Comparison of ENCODE assay signal across 2 cellular contexts in the genomic region with DNA sequence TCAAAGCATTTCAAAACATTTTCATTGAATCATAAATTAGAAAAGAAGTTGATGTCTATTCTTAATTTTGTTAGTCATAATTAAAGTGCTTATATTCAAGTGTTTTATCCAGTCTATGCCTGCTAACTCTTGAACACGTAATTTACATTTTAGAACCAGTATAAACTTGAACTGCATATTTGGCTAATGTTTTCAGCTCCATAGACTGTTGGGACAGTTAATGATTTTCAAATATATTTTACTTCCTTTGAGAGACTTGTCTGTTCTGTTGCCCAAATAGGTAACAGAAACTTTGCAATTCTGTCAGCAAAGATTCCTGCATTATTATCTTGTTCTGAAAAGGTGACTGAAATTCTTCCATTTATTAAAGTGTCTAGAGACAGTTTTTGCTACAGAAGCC.
TF ChIP-seq lines count a peak whose summit lies in the region.

No MANE protein-coding gene starts in this region.

TF ChIP-seq in SK-N-SH, 30 proteins besides CTCF, POLR2A, EP300 and RAD21 (continued from another document):
- TF ChIP-seq, protein P1, sequence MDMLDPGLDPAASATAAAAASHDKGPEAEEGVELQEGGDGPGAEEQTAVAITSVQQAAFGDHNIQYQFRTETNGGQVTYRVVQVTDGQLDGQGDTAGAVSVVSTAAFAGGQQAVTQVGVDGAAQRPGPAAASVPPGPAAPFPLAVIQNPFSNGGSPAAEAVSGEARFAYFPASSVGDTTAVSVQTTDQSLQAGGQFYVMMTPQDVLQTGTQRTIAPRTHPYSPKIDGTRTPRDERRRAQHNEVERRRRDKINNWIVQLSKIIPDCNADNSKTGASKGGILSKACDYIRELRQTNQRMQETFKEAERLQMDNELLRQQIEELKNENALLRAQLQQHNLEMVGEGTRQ (IDR thresholded peaks at IDR 0.05; ENCODE audit: borderline replicate concordance, low read depth, low read length): no peak
- TF ChIP-seq, protein P2, sequence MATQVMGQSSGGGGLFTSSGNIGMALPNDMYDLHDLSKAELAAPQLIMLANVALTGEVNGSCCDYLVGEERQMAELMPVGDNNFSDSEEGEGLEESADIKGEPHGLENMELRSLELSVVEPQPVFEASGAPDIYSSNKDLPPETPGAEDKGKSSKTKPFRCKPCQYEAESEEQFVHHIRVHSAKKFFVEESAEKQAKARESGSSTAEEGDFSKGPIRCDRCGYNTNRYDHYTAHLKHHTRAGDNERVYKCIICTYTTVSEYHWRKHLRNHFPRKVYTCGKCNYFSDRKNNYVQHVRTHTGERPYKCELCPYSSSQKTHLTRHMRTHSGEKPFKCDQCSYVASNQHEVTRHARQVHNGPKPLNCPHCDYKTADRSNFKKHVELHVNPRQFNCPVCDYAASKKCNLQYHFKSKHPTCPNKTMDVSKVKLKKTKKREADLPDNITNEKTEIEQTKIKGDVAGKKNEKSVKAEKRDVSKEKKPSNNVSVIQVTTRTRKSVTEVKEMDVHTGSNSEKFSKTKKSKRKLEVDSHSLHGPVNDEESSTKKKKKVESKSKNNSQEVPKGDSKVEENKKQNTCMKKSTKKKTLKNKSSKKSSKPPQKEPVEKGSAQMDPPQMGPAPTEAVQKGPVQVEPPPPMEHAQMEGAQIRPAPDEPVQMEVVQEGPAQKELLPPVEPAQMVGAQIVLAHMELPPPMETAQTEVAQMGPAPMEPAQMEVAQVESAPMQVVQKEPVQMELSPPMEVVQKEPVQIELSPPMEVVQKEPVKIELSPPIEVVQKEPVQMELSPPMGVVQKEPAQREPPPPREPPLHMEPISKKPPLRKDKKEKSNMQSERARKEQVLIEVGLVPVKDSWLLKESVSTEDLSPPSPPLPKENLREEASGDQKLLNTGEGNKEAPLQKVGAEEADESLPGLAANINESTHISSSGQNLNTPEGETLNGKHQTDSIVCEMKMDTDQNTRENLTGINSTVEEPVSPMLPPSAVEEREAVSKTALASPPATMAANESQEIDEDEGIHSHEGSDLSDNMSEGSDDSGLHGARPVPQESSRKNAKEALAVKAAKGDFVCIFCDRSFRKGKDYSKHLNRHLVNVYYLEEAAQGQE (IDR thresholded peaks at IDR 0.05; ENCODE audit: low read depth, low read length): no peak
- no peak for TF ChIP-seq GABPA (IDR thresholded peaks at IDR 0.05; ENCODE audit: low read depth)
- TF ChIP-seq ELF1 (IDR thresholded peaks at IDR 0.05): no peak
- no peak for TF ChIP-seq MXI1 (IDR thresholded peaks at IDR 0.05; ENCODE audit: low read depth, low read length)
- no peak for TF ChIP-seq RFX5 (IDR thresholded peaks at IDR 0.05; ENCODE audit: low read length)
- no peak for TF ChIP-seq YY1 (IDR thresholded peaks at IDR 0.05; ENCODE audit: low read depth)

TF ChIP-seq in SK-N-SH treated with all-trans-retinoic acid at 6 μM for 48 hours, 23 proteins besides CTCF, POLR2A, EP300 and RAD21 (continued from another document):
- TF ChIP-seq, protein P3, sequence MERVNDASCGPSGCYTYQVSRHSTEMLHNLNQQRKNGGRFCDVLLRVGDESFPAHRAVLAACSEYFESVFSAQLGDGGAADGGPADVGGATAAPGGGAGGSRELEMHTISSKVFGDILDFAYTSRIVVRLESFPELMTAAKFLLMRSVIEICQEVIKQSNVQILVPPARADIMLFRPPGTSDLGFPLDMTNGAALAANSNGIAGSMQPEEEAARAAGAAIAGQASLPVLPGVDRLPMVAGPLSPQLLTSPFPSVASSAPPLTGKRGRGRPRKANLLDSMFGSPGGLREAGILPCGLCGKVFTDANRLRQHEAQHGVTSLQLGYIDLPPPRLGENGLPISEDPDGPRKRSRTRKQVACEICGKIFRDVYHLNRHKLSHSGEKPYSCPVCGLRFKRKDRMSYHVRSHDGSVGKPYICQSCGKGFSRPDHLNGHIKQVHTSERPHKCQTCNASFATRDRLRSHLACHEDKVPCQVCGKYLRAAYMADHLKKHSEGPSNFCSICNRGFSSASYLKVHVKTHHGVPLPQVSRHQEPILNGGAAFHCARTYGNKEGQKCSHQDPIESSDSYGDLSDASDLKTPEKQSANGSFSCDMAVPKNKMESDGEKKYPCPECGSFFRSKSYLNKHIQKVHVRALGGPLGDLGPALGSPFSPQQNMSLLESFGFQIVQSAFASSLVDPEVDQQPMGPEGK (CRISPR knock-in tag; IDR thresholded peaks at IDR 0.05; ENCODE audit: borderline replicate concordance): no peak
- TF ChIP-seq ZC3H10 (CRISPR knock-in tag; IDR thresholded peaks at IDR 0.05) (no peak), ISL1 (CRISPR knock-in tag; IDR thresholded peaks at IDR 0.05) (no peak), PPARA (CRISPR knock-in tag; IDR thresholded peaks at IDR 0.05; ENCODE audit: borderline replicate concordance) (no peak), BACH2 (CRISPR knock-in tag; IDR thresholded peaks at IDR 0.05; ENCODE audit: borderline replicate concordance) (no peak), TCF4 (CRISPR knock-in tag; IDR thresholded peaks at IDR 0.05; ENCODE audit: borderline replicate concordance) (no peak), ZFP30 (CRISPR knock-in tag; IDR thresholded peaks at IDR 0.05) (no peak), ZNF70 (CRISPR knock-in tag; IDR thresholded peaks at IDR 0.05) (no peak), RARB (CRISPR knock-in tag; IDR thresholded peaks at IDR 0.05) (no peak)
- TF ChIP-seq, protein P4, sequence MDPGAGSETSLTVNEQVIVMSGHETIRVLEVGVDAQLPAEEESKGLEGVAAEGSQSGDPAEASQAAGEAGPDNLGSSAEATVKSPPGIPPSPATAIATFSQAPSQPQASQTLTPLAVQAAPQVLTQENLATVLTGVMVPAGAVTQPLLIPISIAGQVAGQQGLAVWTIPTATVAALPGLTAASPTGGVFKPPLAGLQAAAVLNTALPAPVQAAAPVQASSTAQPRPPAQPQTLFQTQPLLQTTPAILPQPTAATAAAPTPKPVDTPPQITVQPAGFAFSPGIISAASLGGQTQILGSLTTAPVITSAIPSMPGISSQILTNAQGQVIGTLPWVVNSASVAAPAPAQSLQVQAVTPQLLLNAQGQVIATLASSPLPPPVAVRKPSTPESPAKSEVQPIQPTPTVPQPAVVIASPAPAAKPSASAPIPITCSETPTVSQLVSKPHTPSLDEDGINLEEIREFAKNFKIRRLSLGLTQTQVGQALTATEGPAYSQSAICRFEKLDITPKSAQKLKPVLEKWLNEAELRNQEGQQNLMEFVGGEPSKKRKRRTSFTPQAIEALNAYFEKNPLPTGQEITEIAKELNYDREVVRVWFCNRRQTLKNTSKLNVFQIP (CRISPR knock-in tag; IDR thresholded peaks at IDR 0.05; ENCODE audit: borderline replicate concordance, low read depth): no peak
- TF ChIP-seq, protein P5, sequence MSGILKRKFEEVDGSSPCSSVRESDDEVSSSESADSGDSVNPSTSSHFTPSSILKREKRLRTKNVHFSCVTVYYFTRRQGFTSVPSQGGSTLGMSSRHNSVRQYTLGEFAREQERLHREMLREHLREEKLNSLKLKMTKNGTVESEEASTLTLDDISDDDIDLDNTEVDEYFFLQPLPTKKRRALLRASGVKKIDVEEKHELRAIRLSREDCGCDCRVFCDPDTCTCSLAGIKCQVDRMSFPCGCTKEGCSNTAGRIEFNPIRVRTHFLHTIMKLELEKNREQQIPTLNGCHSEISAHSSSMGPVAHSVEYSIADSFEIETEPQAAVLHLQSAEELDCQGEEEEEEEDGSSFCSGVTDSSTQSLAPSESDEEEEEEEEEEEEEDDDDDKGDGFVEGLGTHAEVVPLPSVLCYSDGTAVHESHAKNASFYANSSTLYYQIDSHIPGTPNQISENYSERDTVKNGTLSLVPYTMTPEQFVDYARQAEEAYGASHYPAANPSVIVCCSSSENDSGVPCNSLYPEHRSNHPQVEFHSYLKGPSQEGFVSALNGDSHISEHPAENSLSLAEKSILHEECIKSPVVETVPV (CRISPR knock-in tag; IDR thresholded peaks at IDR 0.05): no peak
- TF ChIP-seq, protein P6, sequence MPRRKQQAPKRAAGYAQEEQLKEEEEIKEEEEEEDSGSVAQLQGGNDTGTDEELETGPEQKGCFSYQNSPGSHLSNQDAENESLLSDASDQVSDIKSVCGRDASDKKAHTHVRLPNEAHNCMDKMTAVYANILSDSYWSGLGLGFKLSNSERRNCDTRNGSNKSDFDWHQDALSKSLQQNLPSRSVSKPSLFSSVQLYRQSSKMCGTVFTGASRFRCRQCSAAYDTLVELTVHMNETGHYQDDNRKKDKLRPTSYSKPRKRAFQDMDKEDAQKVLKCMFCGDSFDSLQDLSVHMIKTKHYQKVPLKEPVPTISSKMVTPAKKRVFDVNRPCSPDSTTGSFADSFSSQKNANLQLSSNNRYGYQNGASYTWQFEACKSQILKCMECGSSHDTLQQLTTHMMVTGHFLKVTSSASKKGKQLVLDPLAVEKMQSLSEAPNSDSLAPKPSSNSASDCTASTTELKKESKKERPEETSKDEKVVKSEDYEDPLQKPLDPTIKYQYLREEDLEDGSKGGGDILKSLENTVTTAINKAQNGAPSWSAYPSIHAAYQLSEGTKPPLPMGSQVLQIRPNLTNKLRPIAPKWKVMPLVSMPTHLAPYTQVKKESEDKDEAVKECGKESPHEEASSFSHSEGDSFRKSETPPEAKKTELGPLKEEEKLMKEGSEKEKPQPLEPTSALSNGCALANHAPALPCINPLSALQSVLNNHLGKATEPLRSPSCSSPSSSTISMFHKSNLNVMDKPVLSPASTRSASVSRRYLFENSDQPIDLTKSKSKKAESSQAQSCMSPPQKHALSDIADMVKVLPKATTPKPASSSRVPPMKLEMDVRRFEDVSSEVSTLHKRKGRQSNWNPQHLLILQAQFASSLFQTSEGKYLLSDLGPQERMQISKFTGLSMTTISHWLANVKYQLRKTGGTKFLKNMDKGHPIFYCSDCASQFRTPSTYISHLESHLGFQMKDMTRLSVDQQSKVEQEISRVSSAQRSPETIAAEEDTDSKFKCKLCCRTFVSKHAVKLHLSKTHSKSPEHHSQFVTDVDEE (CRISPR knock-in tag; IDR thresholded peaks at IDR 0.05): no peak
